Comparison of ENCODE assay signal across 8 cellular contexts in the genomic region with DNA sequence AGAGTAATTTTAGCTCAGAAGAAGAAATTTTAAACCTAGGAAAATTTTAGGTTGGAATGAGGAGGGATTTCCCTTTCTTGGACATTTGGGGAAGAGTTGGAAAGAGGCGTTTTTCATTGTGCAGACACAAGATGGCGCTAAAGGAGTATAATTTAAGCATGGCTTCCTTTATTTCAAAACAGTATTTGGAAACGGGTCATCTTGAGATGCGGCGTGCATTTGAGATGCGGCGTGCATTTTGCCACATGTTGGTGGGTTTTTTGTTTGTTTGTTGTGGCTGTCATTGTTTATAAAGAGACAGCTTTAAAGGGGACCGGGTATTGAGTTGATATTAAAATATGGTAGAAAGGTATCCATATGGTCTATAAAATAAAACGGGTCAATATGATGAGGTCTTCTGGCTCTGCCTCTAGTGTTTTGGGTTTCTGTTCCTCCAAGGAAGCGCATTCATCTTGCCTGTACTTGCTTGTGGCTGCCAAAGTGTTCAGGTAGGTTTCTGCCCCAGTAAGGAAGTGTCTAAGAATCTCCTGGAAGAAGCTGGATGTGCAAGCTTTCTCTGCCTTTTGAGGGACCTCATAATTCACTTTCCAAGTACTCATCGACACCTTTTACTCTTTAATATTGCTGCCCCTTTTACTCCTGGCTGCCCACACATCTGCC.
DNase-seq lines count a peak whose midpoint lies in the region; ATAC-seq, FAIRE-seq and TF ChIP-seq lines count a peak whose summit lies in the region.

No MANE protein-coding gene starts in this region.

- H3K9me3 ChIP-seq in vagina, result no peaks in the 10 kb centered on the region

- H3K27me3 Mint-ChIP-seq in T-helper 1 cell treated with Interleukin-12 subunit alpha and Interleukin-12 subunit beta and Interleukin-4 antibody, amounts not matched to agents 30 μg/mL and 1 μg/mL, for 36 hours (ENCODE audit: low read depth), result peaks cover 31% of the 10 kb centered on the region

- peak overlapping the region; percentile 50 for H3K4me3 Mint-ChIP-seq in T-helper 1 cell treated with Interleukin-12 subunit alpha and Interleukin-12 subunit beta and Interleukin-4 antibody, amounts not matched to agents 30 μg/mL and 1 μg/mL, for 36 hours

- no peaks in the 10 kb centered on the region for H3K36me3 Mint-ChIP-seq in T-helper 1 cell treated with Interleukin-12 subunit alpha and Interleukin-12 subunit beta and Interleukin-4 antibody, amounts not matched to agents 30 μg/mL and 1 μg/mL, for 36 hours (ENCODE audit: low read depth)

- peak overlapping the region in 3 of 59 donors; percentile 4 to 32 (median 12) for H3K27ac ChIP-seq in dorsolateral prefrontal cortex
- H3K27ac ChIP-seq in vagina, result no peak overlapping the region

- H3K4me1 ChIP-seq in vagina, result no peaks in the 10 kb centered on the region

- no peaks in the 10 kb centered on the region for H3K27me3 ChIP-seq in dorsolateral prefrontal cortex
- no peaks in the 10 kb centered on the region for H3K27me3 ChIP-seq in vagina

- H3K4me1 Mint-ChIP-seq in T-helper 1 cell treated with Interleukin-12 subunit alpha and Interleukin-12 subunit beta and Interleukin-4 antibody, amounts not matched to agents 30 μg/mL and 1 μg/mL, for 36 hours (ENCODE audit: low read depth), result peaks cover 7% of the 10 kb centered on the region

- H3K9me3 Mint-ChIP-seq in T-helper 1 cell treated with Interleukin-12 subunit alpha and Interleukin-12 subunit beta and Interleukin-4 antibody, amounts not matched to agents 30 μg/mL and 1 μg/mL, for 36 hours, result no peaks in the 10 kb centered on the region

- DNase-seq in AG20443 (ENCODE audit: low spot score) (peak; percentile 68), GM12892 (ENCODE audit: insufficient read length) (no peak), NCI-H128 (lab: John Stamatoyannopoulos, UW; ENCODE audit: unreplicated experiment) (peak; percentile 54), dorsolateral prefrontal cortex (peak in 4 of 10 donors; percentile 17 to 57 (median 50)), midbrain (lab: John Stamatoyannopoulos, UW) (peak; percentile 49), vagina (ENCODE audit: extremely low spot score in 2 of 2) (no peak)

- H3K4me3 ChIP-seq in dorsolateral prefrontal cortex (peak overlapping the region in 53 of 59 donors; percentile 3 to 55 (median 38)), vagina (no peak overlapping the region)

- H3K36me3 ChIP-seq in vagina, result no peaks in the 10 kb centered on the region

- intact Hi-C loops in dorsolateral prefrontal cortex (cut with DNase I), result no loop called here
- intact Hi-C loops in vagina (cut with DNase I), result no loop called here

- peak in 55 of 56 donors; percentile 67 to 90 (median 78) for TF ChIP-seq CTCF in dorsolateral prefrontal cortex (IDR thresholded peaks at IDR 0.05 in 54 of 56, conservative IDR thresholded peaks at IDR 0.05 in 2 of 56; ENCODE audit: low read depth in 1 of 56, partially characterized antibody in 56 of 56)
- peak; percentile 43 to 50 (median 45) for TF ChIP-seq CTCF in vagina (IDR thresholded peaks at IDR 0.05)

- TF ChIP-seq POLR2A in GM12892 (IDR thresholded peaks at IDR 0.05; ENCODE audit: low read depth, low read length) (no peak), vagina (IDR thresholded peaks at IDR 0.05) (no peak)

- FAIRE-seq in GM12892 (lab: Jason Lieb, UNC), result peak; percentile 57

- H3K27ac Mint-ChIP-seq in T-helper 1 cell treated with Interleukin-12 subunit alpha and Interleukin-12 subunit beta and Interleukin-4 antibody, amounts not matched to agents 30 μg/mL and 1 μg/mL, for 36 hours, result no peak overlapping the region

- ATAC-seq in GM21423 (IDR thresholded peaks at IDR 0.05; ENCODE audit: unreplicated experiment), result no peak

Comparison
In these comparisons a context has a peak if more than half of its experiments do, and no peak if none do; other contexts are left out.
1. DNase-seq: peak in AG20443 (single experiment), NCI-H128 (single experiment) and midbrain (single experiment); none in GM12892 (single experiment) and vagina (0 of 2).
2. H3K4me3 ChIP-seq: peak in dorsolateral prefrontal cortex (53 of 59); none in vagina (0 of 2).